In the genomic region with DNA sequence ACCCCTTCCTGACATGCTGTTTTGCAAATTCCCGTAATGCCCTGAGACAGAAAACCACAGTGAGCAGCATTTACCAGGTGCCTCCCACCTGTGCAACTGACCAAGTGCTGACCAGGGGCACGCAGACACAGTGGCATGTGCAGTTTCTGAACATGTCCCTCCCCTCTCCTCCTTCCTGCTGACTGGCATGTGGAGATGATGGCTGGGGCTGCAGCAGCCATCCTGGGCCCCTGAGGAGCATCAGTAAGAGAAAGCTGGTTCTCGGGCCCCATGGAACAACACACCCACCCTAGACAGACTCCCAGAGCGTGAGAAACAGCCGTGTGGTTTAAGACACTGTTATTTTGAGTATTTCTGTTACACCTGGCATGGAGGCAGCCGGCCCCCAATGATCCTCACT, we compare ENCODE assay signal across 1 cellular context.
TF ChIP-seq lines count a peak whose summit lies in the region.

No MANE protein-coding gene starts in this region.

TF ChIP-seq in K562, 482 proteins besides CTCF, POLR2A, EP300 and RAD21 (continued from another document):
- TF ChIP-seq, protein P1, sequence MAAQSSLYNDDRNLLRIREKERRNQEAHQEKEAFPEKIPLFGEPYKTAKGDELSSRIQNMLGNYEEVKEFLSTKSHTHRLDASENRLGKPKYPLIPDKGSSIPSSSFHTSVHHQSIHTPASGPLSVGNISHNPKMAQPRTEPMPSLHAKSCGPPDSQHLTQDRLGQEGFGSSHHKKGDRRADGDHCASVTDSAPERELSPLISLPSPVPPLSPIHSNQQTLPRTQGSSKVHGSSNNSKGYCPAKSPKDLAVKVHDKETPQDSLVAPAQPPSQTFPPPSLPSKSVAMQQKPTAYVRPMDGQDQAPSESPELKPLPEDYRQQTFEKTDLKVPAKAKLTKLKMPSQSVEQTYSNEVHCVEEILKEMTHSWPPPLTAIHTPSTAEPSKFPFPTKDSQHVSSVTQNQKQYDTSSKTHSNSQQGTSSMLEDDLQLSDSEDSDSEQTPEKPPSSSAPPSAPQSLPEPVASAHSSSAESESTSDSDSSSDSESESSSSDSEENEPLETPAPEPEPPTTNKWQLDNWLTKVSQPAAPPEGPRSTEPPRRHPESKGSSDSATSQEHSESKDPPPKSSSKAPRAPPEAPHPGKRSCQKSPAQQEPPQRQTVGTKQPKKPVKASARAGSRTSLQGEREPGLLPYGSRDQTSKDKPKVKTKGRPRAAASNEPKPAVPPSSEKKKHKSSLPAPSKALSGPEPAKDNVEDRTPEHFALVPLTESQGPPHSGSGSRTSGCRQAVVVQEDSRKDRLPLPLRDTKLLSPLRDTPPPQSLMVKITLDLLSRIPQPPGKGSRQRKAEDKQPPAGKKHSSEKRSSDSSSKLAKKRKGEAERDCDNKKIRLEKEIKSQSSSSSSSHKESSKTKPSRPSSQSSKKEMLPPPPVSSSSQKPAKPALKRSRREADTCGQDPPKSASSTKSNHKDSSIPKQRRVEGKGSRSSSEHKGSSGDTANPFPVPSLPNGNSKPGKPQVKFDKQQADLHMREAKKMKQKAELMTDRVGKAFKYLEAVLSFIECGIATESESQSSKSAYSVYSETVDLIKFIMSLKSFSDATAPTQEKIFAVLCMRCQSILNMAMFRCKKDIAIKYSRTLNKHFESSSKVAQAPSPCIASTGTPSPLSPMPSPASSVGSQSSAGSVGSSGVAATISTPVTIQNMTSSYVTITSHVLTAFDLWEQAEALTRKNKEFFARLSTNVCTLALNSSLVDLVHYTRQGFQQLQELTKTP (IDR thresholded peaks at IDR 0.05; ENCODE audit: low read depth in 1 of 2, partially characterized antibody in 2 of 2): no peak
- TF ChIP-seq ZNF766 (CRISPR knock-in tag; conservative IDR thresholded peaks at IDR 0.05) (no peak), ZNF143 (CRISPR knock-in tag; IDR thresholded peaks at IDR 0.05) (no peak), GATAD2A (IDR thresholded peaks at IDR 0.05) (no peak)
TF ChIP-seq in K562: peak in this region for 6.
